In the genomic region with DNA sequence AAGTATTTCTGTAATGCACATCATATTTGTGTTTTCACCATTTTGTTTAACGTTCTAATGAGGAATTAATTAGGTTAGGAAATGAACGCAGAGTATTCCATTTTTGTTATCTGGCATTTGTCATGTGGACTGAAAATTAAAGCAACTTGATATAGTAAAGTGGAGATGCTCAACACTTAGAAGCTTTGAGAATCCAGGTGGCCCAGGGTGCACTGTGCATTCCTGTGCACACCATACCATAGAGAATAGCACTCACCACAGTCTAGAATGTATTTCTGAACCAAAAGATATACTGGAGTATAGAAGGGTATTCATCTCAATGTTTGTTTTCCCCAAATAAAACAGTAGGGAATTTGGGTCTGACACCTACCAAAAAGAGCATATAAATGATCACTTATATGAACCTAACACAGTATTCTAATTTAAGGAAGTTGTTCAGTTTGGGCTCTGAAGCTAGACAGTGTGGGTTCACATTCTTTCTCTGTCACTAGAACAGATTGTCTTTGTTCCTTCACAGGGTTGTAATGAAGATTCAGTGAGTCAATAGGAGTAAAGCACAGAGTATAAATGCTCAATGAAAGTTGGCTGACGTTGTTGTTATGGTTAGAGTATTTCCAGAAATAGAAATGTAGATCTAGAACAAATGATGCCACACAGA, we compare ENCODE assay signal across 10 cellular contexts.
DNase-seq lines count a peak whose midpoint lies in the region; ATAC-seq, FAIRE-seq and TF ChIP-seq lines count a peak whose summit lies in the region.
"Had no signal": no experiment of that assay in that cellular context is flagged by ENCODE, and none has a peak within 500 bp of the region (broad histone marks: within the 10 kb centered on the region; RNA-seq: fewer than 3 reads in every experiment).

No MANE protein-coding gene starts in this region.

- H3K4me2 ChIP-seq in endothelial cell of umbilical vein (ENCODE audit: insufficient read depth, low read length) = peak overlapping the region; percentile 2

- TF ChIP-seq POLR2A in NB4 (IDR thresholded peaks at IDR 0.05; ENCODE audit: extremely low read depth, insufficient read length) (no peak), endothelial cell of umbilical vein (IDR thresholded peaks at IDR 0.05; ENCODE audit: low read depth, low read length) (no peak)

- H3K36me3 Mint-ChIP-seq in T-helper 2 cell treated with Interferon-gamma antibody and Interleukin-4, amounts not matched to agents 5 μg/mL and 100 μg/mL, for 36 hours (ENCODE audit: low read depth) = peaks cover 10% of the 10 kb centered on the region

- H3K9ac ChIP-seq in endothelial cell of umbilical vein (replicated peaks; ENCODE audit: extremely low read depth, insufficient read depth, low read length) = no peak overlapping the region

- H3K27me3 ChIP-seq in endothelial cell of umbilical vein (ENCODE audit: control insufficient read depth in 2 of 2, insufficient read depth in 2 of 2, low read length in 2 of 2) = no peaks in the 10 kb centered on the region
- no peaks in the 10 kb centered on the region for H3K27me3 ChIP-seq in thoracic aorta (replicated peaks; ENCODE audit: insufficient read depth)
- H3K27me3 ChIP-seq: ovary had no signal

- peak; percentile 55 for DNase-seq in NB4 (ENCODE audit: low read depth)
- DNase-seq in endothelial cell of umbilical vein (ENCODE audit: low read depth, low spot score) = peak; percentile 39
- DNase-seq in medulla oblongata (ENCODE audit: extremely low spot score) = peak; percentile 80
- no peak for DNase-seq in thoracic aorta (ENCODE audit: low spot score)
- DNase-seq in NCI-H1436 treated with DMSO at 0.1 percent for 48 hours (lab: John Stamatoyannopoulos, UW) = no peak
- no peak for DNase-seq in T-helper 2 cell treated with Interferon-gamma antibody and Interleukin-4, amounts not matched to agents 5 μg/mL and 100 μg/mL, for 36 hours (ENCODE audit: low spot score)
- no peak for DNase-seq in DMS79 (lab: John Stamatoyannopoulos, UW)
- DNase-seq: activated CD4-positive, alpha-beta T cell treated with anti-CD3 and anti-CD28 coated beads, Interleukin-2, amount 50 U/mL, for 1 hour; ovary had no signal

- intact Hi-C loops in endothelial cell of umbilical vein (cut with micrococcal nuclease) = no loop called here

- H3K4me1 ChIP-seq in endothelial cell of umbilical vein (ENCODE audit: control insufficient read depth, extremely low read depth, insufficient read depth, low read length) = peaks cover 20% of the 10 kb centered on the region
- H3K4me1 ChIP-seq in thoracic aorta (ENCODE audit: control insufficient read depth in 1 of 2, low read depth in 2 of 2) = peaks cover 18 to 86% of the 10 kb centered on the region in 2 donors

- peaks cover 95% of the 10 kb centered on the region for H3K79me2 ChIP-seq in endothelial cell of umbilical vein (ENCODE audit: control insufficient read depth, insufficient read depth, low read length)

- H3K4me3 ChIP-seq in NB4 (ENCODE audit: low read depth, low read length) = peak overlapping the region; percentile 48
- H3K4me3 ChIP-seq in endothelial cell of umbilical vein (replicated peaks in 1 of 3; ENCODE audit: insufficient read depth in 1 of 3, low read depth in 1 of 3, low read length in 3 of 3) = no peak overlapping the region
- H3K4me3 ChIP-seq in thoracic aorta = peak overlapping the region; percentile 66
- H3K4me3 ChIP-seq: ovary had no signal

- H2AFZ ChIP-seq in endothelial cell of umbilical vein (ENCODE audit: low read depth, low read length) = no peak overlapping the region

- no peak for FAIRE-seq in endothelial cell of umbilical vein (lab: Jason Lieb, UNC)

- TF ChIP-seq CTCF in NB4 (IDR thresholded peaks at IDR 0.05; ENCODE audit: low read depth, low read length) (no peak), endothelial cell of umbilical vein (IDR thresholded peaks at IDR 0.05; ENCODE audit: extremely low read depth in 1 of 2, insufficient read depth in 1 of 2, low read depth in 1 of 2, low read length in 2 of 2) (no peak), thoracic aorta (IDR thresholded peaks at IDR 0.05) (no peak)

- CTCF ChIA-PET in endothelial cell of umbilical vein (lab: Charles Lee) = interaction anchor here (0.9 to 1.3 kb wide), 4 partner anchors 23 to 48 kb away, joined by 3 to 4 read pairs (median 4); no protein-coding TSS in a partner anchor

- H4K20me1 ChIP-seq in endothelial cell of umbilical vein (replicated peaks; ENCODE audit: control insufficient read depth, extremely low read depth, insufficient read depth, low read length) = no peaks in the 10 kb centered on the region

- H3K4me3 Mint-ChIP-seq in T-helper 2 cell treated with Interferon-gamma antibody and Interleukin-4, amounts not matched to agents 5 μg/mL and 100 μg/mL, for 36 hours = no peak overlapping the region

- H3K9me3 ChIP-seq in endothelial cell of umbilical vein (replicated peaks; ENCODE audit: control insufficient read depth, insufficient read depth, low read length) (no peaks in the 10 kb centered on the region), thoracic aorta (no peaks in the 10 kb centered on the region)
- H3K9me3 ChIP-seq: ovary had no signal

- dilution Hi-C loops in endothelial cell of umbilical vein (cut with MboI; ENCODE audit: extremely low pct_ligation_motif_present, low sequenced_read_pairs) = no loop called here

- no peaks in the 10 kb centered on the region for H3K27me3 Mint-ChIP-seq in T-helper 2 cell treated with Interferon-gamma antibody and Interleukin-4, amounts not matched to agents 5 μg/mL and 100 μg/mL, for 36 hours (ENCODE audit: low read depth)

- POLR2A ChIA-PET in endothelial cell of umbilical vein (lab: Charles Lee) = interaction anchor here (0.7 kb wide), 1 partner anchor 9 kb away, joined by 11 read pairs; no protein-coding TSS in a partner anchor

- H3K27ac ChIP-seq in endothelial cell of umbilical vein (ENCODE audit: insufficient read depth, low read depth, low read length) = peak overlapping the region; percentile 13
- H3K27ac ChIP-seq in thoracic aorta = peak overlapping the region; percentile 91 to 95
- H3K27ac ChIP-seq: ovary had no signal

- no peaks in the 10 kb centered on the region for H3K9me1 ChIP-seq in endothelial cell of umbilical vein (replicated peaks; ENCODE audit: control insufficient read depth, extremely low read depth, insufficient read depth, low read length)

- peak; percentile 61 for ATAC-seq in thoracic aorta (ENCODE audit: insufficient number of reproducible peaks, low FRiP score, low read depth)
- ATAC-seq in HG02678 (IDR thresholded peaks at IDR 0.05; ENCODE audit: unreplicated experiment) = no peak

- H3K4me1 Mint-ChIP-seq in T-helper 2 cell treated with Interferon-gamma antibody and Interleukin-4, amounts not matched to agents 5 μg/mL and 100 μg/mL, for 36 hours (ENCODE audit: low read depth) = peaks cover 3% of the 10 kb centered on the region

- H3K36me3 ChIP-seq in endothelial cell of umbilical vein (ENCODE audit: control insufficient read depth in 2 of 2, extremely low read depth in 1 of 2, insufficient read depth in 2 of 2, low read length in 2 of 2) = peaks cover 13 to 26% of the 10 kb centered on the region in 2 experiments
- H3K36me3 ChIP-seq in thoracic aorta = peaks cover 15% of the 10 kb centered on the region
- H3K36me3 ChIP-seq: ovary had no signal

- no peak overlapping the region for H3K27ac Mint-ChIP-seq in T-helper 2 cell treated with Interferon-gamma antibody and Interleukin-4, amounts not matched to agents 5 μg/mL and 100 μg/mL, for 36 hours

- H3K9me3 Mint-ChIP-seq in T-helper 2 cell treated with Interferon-gamma antibody and Interleukin-4, amounts not matched to agents 5 μg/mL and 100 μg/mL, for 36 hours = no peaks in the 10 kb centered on the region

- no TSS peak for BruUV-seq in endothelial cell of umbilical vein (replicated peaks; lab: Mats Ljungman, UMichigan)

TF ChIP-seq in endothelial cell of umbilical vein, 7 proteins besides CTCF, POLR2A, EP300 and RAD21:
- TF ChIP-seq MYC (IDR thresholded peaks at IDR 0.05; ENCODE audit: low read depth, low read length) (no peak), EZH2 (IDR thresholded peaks at IDR 0.05; ENCODE audit: borderline replicate concordance, low read depth, low read length, severe bottlenecking) (no peak), GATA2 (IDR thresholded peaks at IDR 0.05; ENCODE audit: insufficient read depth, insufficient read length, low read depth, low read length) (no peak)

Comparison
In these comparisons a context has a peak if more than half of its experiments do, and no peak if none do; other contexts are left out.
1. DNase-seq: peak in NB4 (single experiment), endothelial cell of umbilical vein (single experiment) and medulla oblongata (single experiment); none in thoracic aorta (single experiment), NCI-H1436 treated with DMSO at 0.1 percent for 48 hours (single experiment), T-helper 2 cell treated with Interferon-gamma antibody and Interleukin-4, amounts not matched to agents 5 μg/mL and 100 μg/mL, for 36 hours (single experiment) and DMS79 (single experiment).
2. H3K4me3 ChIP-seq: peak in NB4 (single experiment) and thoracic aorta (single experiment); none in endothelial cell of umbilical vein (0 of 3).